In genomic region chr1:179545316-179545715, GRCh38 we compare ENCODE assay signal across 37 cellular contexts. TPM values are rescaled to one million over a fixed set of nuclear protein-coding genes. Genes with fewer than 3 reads are reported as not detected.
"Had no signal": no experiment of that assay in that cellular context is flagged by ENCODE, and none has a peak within 500 bp of the region (broad histone marks: within the 10 kb centered on the region; RNA-seq: fewer than 3 reads in every experiment).

No MANE protein-coding gene starts in this region.

- H3K27me3 ChIP-seq: cardiac muscle cell, Peyer's patch had no signal

- DNase-seq: activated B cell treated with CpG ODN at 0.5 μM for 24 hours; activated CD4-positive, alpha-beta memory T cell treated with anti-CD3 and anti-CD28 coated beads for 36 hours; activated CD4-positive, alpha-beta T cell treated with anti-CD3 and anti-CD28 coated beads for 4 hours; activated CD4-positive, alpha-beta T cell treated with anti-CD3 and anti-CD28 coated beads, Interleukin-2, amount 50 U/mL, for 1 hour; activated CD4-positive, CD25-positive, alpha-beta regulatory T cell treated with anti-CD3 and anti-CD28 coated beads, Interleukin-2, amount 50 U/mL, for 72 hours; activated CD8-positive, alpha-beta memory T cell treated with anti-CD3 and anti-CD28 coated beads, Interleukin-2, amount 50 U/mL, for 4 hours; activated gamma-delta T cell treated with Interleukin-2 at 50 U/mL for 16 hours; activated naive CD4-positive, alpha-beta T cell treated with anti-CD3 and anti-CD28 coated beads for 36 hours; activated T-cell treated with anti-CD3 and anti-CD28 coated beads for 4 hours; activated T-cell treated with anti-CD3 and anti-CD28 coated beads, Interleukin-2, amount 50 U/mL, for 4 hours; anterior cingulate cortex; Karpas-422; KBM-7; NCI-H1105; NCI-H1417 treated with DMSO at 0.1 percent for 48 hours; NCI-H187 treated with DMSO at 0.1 percent for 48 hours; NCI-H2081; NCI-H2171 treated with DMSO at 0.1 percent for 48 hours; NCI-H2227 treated with DMSO at 0.1 percent for 48 hours; NCI-H446 treated with DMSO at 0.1 percent for 48 hours; NCI-H524; NK-92 treated with Interleukin-12 subunit alpha and Interleukin-12 subunit beta, amount 100 ng/mL, for 24 hours; PC-3; Peyer's patch; RPMI8226; SIG-M5; SW 1271; T-helper 1 cell; T-helper 2 cell; T-helper 9 cell had no signal

- H3K4me1 ChIP-seq: Peyer's patch had no signal

- H3K9me3 ChIP-seq: Peyer's patch had no signal

- H3K4me3 ChIP-seq: cardiac muscle cell, Peyer's patch had no signal

- ATAC-seq: activated naive CD4-positive, alpha-beta T cell treated with anti-CD3 and anti-CD28 coated beads, Interleukin-2, amount 50 U/mL, for 72 hours; activated T-cell treated with anti-CD3 and anti-CD28 coated beads, Interleukin-2, amount 50 U/mL, for 4 hours; PC-3; SK-N-SH treated with all-trans-retinoic acid at 6 μM for 48 hours had no signal

- H3K27ac ChIP-seq: cardiac muscle cell, Peyer's patch, VCaP had no signal

- H3K36me3 ChIP-seq: cardiac muscle cell, Peyer's patch had no signal

RNA-seq across cellular contexts. Expression of gene NPHS2, which starts 30.4 kb away (rescaled TPM):
- total RNA-seq: activated B cell treated with CpG ODN at 0.5 μM for 24 hours; activated CD4-positive, alpha-beta memory T cell treated with anti-CD3 and anti-CD28 coated beads for 36 hours; activated naive CD4-positive, alpha-beta T cell treated with anti-CD3 and anti-CD28 coated beads for 36 hours; activated naive CD4-positive, alpha-beta T cell treated with anti-CD3 and anti-CD28 coated beads, Interleukin-2, amount 50 U/mL, for 72 hours; activated T-cell treated with anti-CD3 and anti-CD28 coated beads, Interleukin-2, amount 50 U/mL, for 4 hours; activated T-helper 1 cell treated with anti-CD3 and anti-CD28 coated beads, Interleukin-12 subunit alpha, Interleukin-12 subunit beta, Interleukin-2, Interleukin-4 antibody, amounts not matched to agents 30 ng/mL and 10 ng/mL and 1 ng/mL, durations not matched to agents 14 hours and 24 hours and 36 hours; cardiac muscle cell; MCF 10A; PC-3; Peyer's patch; SK-MEL-5 had no signal
- polyA plus RNA-seq: cardiac muscle cell had no signal

RNA-seq across cellular contexts. Expression of gene TDRD5, which starts 46.3 kb away (rescaled TPM):
- total RNA-seq: activated B cell treated with CpG ODN at 0.5 μM for 24 hours; activated CD4-positive, alpha-beta memory T cell treated with anti-CD3 and anti-CD28 coated beads for 36 hours; activated naive CD4-positive, alpha-beta T cell treated with anti-CD3 and anti-CD28 coated beads for 36 hours; activated naive CD4-positive, alpha-beta T cell treated with anti-CD3 and anti-CD28 coated beads, Interleukin-2, amount 50 U/mL, for 72 hours; activated T-cell treated with anti-CD3 and anti-CD28 coated beads, Interleukin-2, amount 50 U/mL, for 4 hours; activated T-helper 1 cell treated with anti-CD3 and anti-CD28 coated beads, Interleukin-12 subunit alpha, Interleukin-12 subunit beta, Interleukin-2, Interleukin-4 antibody, amounts not matched to agents 30 ng/mL and 10 ng/mL and 1 ng/mL, durations not matched to agents 14 hours and 24 hours and 36 hours; MCF 10A; PC-3 had no signal
- polyA plus RNA-seq: cardiac muscle cell had no signal
